ENCODE assay signal across 26 cellular contexts in the genomic region with DNA sequence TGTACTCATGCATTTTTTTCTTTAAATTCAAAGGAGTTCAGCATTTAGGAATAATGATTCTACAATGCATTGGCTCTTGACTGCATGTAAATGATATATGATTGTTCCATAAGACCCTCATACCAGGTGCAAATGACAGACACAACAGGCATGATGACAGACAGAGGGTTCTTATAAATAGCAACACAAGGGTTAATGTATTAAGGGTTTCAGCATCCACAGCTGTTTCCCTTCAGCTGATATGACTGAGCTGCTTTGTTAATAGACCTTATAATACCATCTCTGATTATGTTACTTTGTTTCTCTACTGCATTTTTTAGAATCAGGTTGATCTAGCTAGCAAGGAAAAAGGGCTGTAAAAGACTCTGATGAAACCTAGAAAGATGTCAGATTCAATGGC.
"Had no signal": no experiment of that assay in that cellular context is flagged by ENCODE, and none has a peak within 500 bp of the region (broad histone marks: within the 10 kb centered on the region; RNA-seq: fewer than 3 reads in every experiment).

No MANE protein-coding gene starts in this region.

- DNase-seq: activated CD4-positive, alpha-beta T cell treated with anti-CD3 and anti-CD28 coated beads, Interleukin-2, amount 50 U/mL, for 1 hour; activated CD4-positive, CD25-positive, alpha-beta regulatory T cell treated with anti-CD3 and anti-CD28 coated beads, Interleukin-2, amount 50 U/mL, for 72 hours; activated gamma-delta T cell treated with Interleukin-2 at 50 U/mL for 16 hours; activated T-cell treated with anti-CD3 and anti-CD28 coated beads, Interleukin-2, amount 50 U/mL, for 1 hour; anterior cingulate cortex; body of pancreas; foreskin melanocyte; immature natural killer cell; lower lobe of right lung; mesendoderm; mucosa of descending colon; naive thymus-derived CD4-positive, alpha-beta T cell; posterior cingulate gyrus; right lobe of liver; stimulated activated CD4-positive, alpha-beta T cell treated with anti-CD3 and anti-CD28 coated beads, Interleukin-15, amount 100 ng/mL, for 24 hours; stomach; WERI-Rb-1 had no signal

- H3K9ac ChIP-seq: neural progenitor cell had no signal

- H3K36me3 Mint-ChIP-seq: activated naive CD4-positive, alpha-beta T cell treated with anti-CD3 and anti-CD28 coated beads, Interleukin-2, amount 50 U/mL, for 24 hours; immature natural killer cell; naive thymus-derived CD4-positive, alpha-beta T cell; neural progenitor cell; stimulated activated memory B cell treated with anti-CD40 and anti-IgM and Interleukin-4, amounts not matched to agents 10 μg/mL and 1 μg/mL and 100 μg/mL, for 72 hours had no signal

- H3K27me3 ChIP-seq: body of pancreas, cardiac muscle cell, hepatocyte, neural progenitor cell, right lobe of liver, stomach, suprapubic skin, tibial nerve had no signal

- H3K4me1 Mint-ChIP-seq: activated naive CD4-positive, alpha-beta T cell treated with anti-CD3 and anti-CD28 coated beads, Interleukin-2, amount 50 U/mL, for 24 hours; immature natural killer cell; naive thymus-derived CD4-positive, alpha-beta T cell; stimulated activated memory B cell treated with anti-CD40 and anti-IgM and Interleukin-4, amounts not matched to agents 10 μg/mL and 1 μg/mL and 100 μg/mL, for 72 hours had no signal

- H2AFZ ChIP-seq: hepatocyte, neural progenitor cell had no signal

- H3K4me3 Mint-ChIP-seq: activated naive CD4-positive, alpha-beta T cell treated with anti-CD3 and anti-CD28 coated beads, Interleukin-2, amount 50 U/mL, for 24 hours; immature natural killer cell; naive thymus-derived CD4-positive, alpha-beta T cell; neural progenitor cell; stimulated activated memory B cell treated with anti-CD40 and anti-IgM and Interleukin-4, amounts not matched to agents 10 μg/mL and 1 μg/mL and 100 μg/mL, for 72 hours had no signal

- H3K4me1 ChIP-seq: lower lobe of right lung, neural progenitor cell, right lobe of liver, stomach, suprapubic skin, tibial nerve had no signal

- ATAC-seq: body of pancreas; left lobe of liver; mucosa of descending colon; naive thymus-derived CD4-positive, alpha-beta T cell; right lobe of liver; stimulated activated memory B cell treated with anti-CD40 and anti-IgM and Interleukin-4, amounts not matched to agents 10 μg/mL and 1 μg/mL and 100 μg/mL, for 72 hours had no signal

- H3K4me3 ChIP-seq: body of pancreas, cardiac muscle cell, hepatocyte, lower lobe of right lung, mucosa of descending colon, neural progenitor cell, right lobe of liver, smooth muscle cell, stomach, suprapubic skin, tibial nerve had no signal

- H3K36me3 ChIP-seq: cardiac muscle cell, lower lobe of right lung, neural progenitor cell, right lobe of liver, stomach, suprapubic skin, tibial nerve, WERI-Rb-1 had no signal

- H3K27ac ChIP-seq: body of pancreas, cardiac muscle cell, hepatocyte, lower lobe of right lung, neural progenitor cell, right lobe of liver, stomach, suprapubic skin, tibial nerve, WERI-Rb-1 had no signal

- H3K27ac Mint-ChIP-seq: activated naive CD4-positive, alpha-beta T cell treated with anti-CD3 and anti-CD28 coated beads, Interleukin-2, amount 50 U/mL, for 24 hours; immature natural killer cell; naive thymus-derived CD4-positive, alpha-beta T cell; neural progenitor cell; stimulated activated memory B cell treated with anti-CD40 and anti-IgM and Interleukin-4, amounts not matched to agents 10 μg/mL and 1 μg/mL and 100 μg/mL, for 72 hours had no signal

- H3K9me3 ChIP-seq: body of pancreas, lower lobe of right lung, mucosa of descending colon, right lobe of liver, stomach, suprapubic skin, tibial nerve had no signal

- H3K27me3 Mint-ChIP-seq: activated naive CD4-positive, alpha-beta T cell treated with anti-CD3 and anti-CD28 coated beads, Interleukin-2, amount 50 U/mL, for 24 hours; naive thymus-derived CD4-positive, alpha-beta T cell; stimulated activated memory B cell treated with anti-CD40 and anti-IgM and Interleukin-4, amounts not matched to agents 10 μg/mL and 1 μg/mL and 100 μg/mL, for 72 hours had no signal

- H3K79me2 ChIP-seq: hepatocyte had no signal

- H3K4me2 ChIP-seq: hepatocyte, neural progenitor cell, smooth muscle cell had no signal
